Comparison of ENCODE assay signal across 23 cellular contexts in the genomic region with DNA sequence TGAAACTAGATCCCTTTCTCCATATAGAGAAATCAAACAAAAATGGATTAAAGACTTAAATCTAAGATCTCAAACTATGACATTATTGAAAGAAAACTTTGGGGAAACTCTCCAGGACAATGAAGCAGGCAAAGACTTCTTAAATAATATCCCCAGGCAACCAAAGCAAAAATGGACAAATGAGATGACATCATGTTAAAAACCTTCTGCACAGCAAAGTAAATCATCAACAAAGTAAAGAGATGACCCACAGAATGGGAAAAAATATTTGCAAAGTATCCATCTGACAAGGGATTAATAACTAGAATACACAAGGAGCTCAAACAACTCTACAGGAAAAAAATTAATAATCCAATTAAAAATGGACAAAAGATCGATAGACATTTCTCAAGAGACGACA.
"Had no signal": no experiment of that assay in that cellular context is flagged by ENCODE, and none has a peak within 500 bp of the region (broad histone marks: within the 10 kb centered on the region; RNA-seq: fewer than 3 reads in every experiment).

No MANE protein-coding gene starts in this region.

- H3K9me3 Mint-ChIP-seq: nephron progenitor cell; stimulated activated naive B cell treated with anti-CD40 and anti-IgM and Interleukin-4, amounts not matched to agents 10 μg/mL and 1 μg/mL and 100 μg/mL, for 72 hours; stimulated activated naive CD8-positive, alpha-beta T cell treated with anti-CD3 and anti-CD28 coated beads, Interleukin-15, amount 100 ng/mL, for 72 hours had no signal

- H3K4me1 ChIP-seq: psoas muscle, sigmoid colon, testis, tibial nerve had no signal

- H3K27ac ChIP-seq: dorsolateral prefrontal cortex, hepatocyte, psoas muscle, sigmoid colon, skin epidermis, testis, tibial nerve had no signal

- H3K27me3 Mint-ChIP-seq: naive thymus-derived CD4-positive, alpha-beta T cell; stimulated activated naive B cell treated with anti-CD40 and anti-IgM and Interleukin-4, amounts not matched to agents 10 μg/mL and 1 μg/mL and 100 μg/mL, for 72 hours; stimulated activated naive CD8-positive, alpha-beta T cell treated with anti-CD3 and anti-CD28 coated beads, Interleukin-15, amount 100 ng/mL, for 72 hours had no signal

- H3K4me3 Mint-ChIP-seq: naive thymus-derived CD4-positive, alpha-beta T cell; nephron progenitor cell; stimulated activated naive B cell treated with anti-CD40 and anti-IgM and Interleukin-4, amounts not matched to agents 10 μg/mL and 1 μg/mL and 100 μg/mL, for 72 hours; stimulated activated naive CD8-positive, alpha-beta T cell treated with anti-CD3 and anti-CD28 coated beads, Interleukin-15, amount 100 ng/mL, for 72 hours had no signal

- DNase-seq: central memory CD4-positive, alpha-beta T cell; cortex of kidney; dorsolateral prefrontal cortex; effector memory CD4-positive, alpha-beta T cell; foreskin fibroblast; head of caudate nucleus; left colon; left ventricle myocardium superior; mesendoderm; naive thymus-derived CD4-positive, alpha-beta T cell; nephron progenitor cell; psoas muscle; sigmoid colon; stimulated activated CD4-positive, alpha-beta T cell treated with anti-CD3 and anti-CD28 coated beads, Interleukin-2, amount 100 ng/mL, for 24 hours; stimulated activated CD4-positive, alpha-beta T cell treated with anti-CD3 and anti-CD28 coated beads, Interleukin-4, amount 100 ng/mL, for 4 hours; stimulated activated naive B cell treated with anti-CD40 and anti-IgM and Interleukin-4, amounts not matched to agents 10 μg/mL and 1 μg/mL and 100 μg/mL, for 72 hours; stimulated activated naive CD8-positive, alpha-beta T cell treated with anti-CD3 and anti-CD28 coated beads, Interleukin-15, amount 100 ng/mL, for 72 hours; testis had no signal

- H3K9me3 ChIP-seq: psoas muscle, sigmoid colon, testis, tibial nerve had no signal

- H3K4me1 Mint-ChIP-seq: stimulated activated naive B cell treated with anti-CD40 and anti-IgM and Interleukin-4, amounts not matched to agents 10 μg/mL and 1 μg/mL and 100 μg/mL, for 72 hours had no signal

- ATAC-seq: esophagus mucosa; left colon; left ventricle myocardium superior; naive thymus-derived CD4-positive, alpha-beta T cell; psoas muscle; stimulated activated naive B cell treated with anti-CD40 and anti-IgM and Interleukin-4, amounts not matched to agents 10 μg/mL and 1 μg/mL and 100 μg/mL, for 72 hours; stimulated activated naive CD8-positive, alpha-beta T cell treated with anti-CD3 and anti-CD28 coated beads, Interleukin-15, amount 100 ng/mL, for 72 hours had no signal

- H3K4me3 ChIP-seq: dorsolateral prefrontal cortex, hepatocyte, lung, psoas muscle, sigmoid colon, skin epidermis, testis, tibial nerve had no signal

- H3K27me3 ChIP-seq: dorsolateral prefrontal cortex, hepatocyte, sigmoid colon, testis, tibial nerve had no signal

- H3K27ac Mint-ChIP-seq: naive thymus-derived CD4-positive, alpha-beta T cell; nephron progenitor cell; stimulated activated naive B cell treated with anti-CD40 and anti-IgM and Interleukin-4, amounts not matched to agents 10 μg/mL and 1 μg/mL and 100 μg/mL, for 72 hours; stimulated activated naive CD8-positive, alpha-beta T cell treated with anti-CD3 and anti-CD28 coated beads, Interleukin-15, amount 100 ng/mL, for 72 hours had no signal
